Comparison of ENCODE assay signal across 26 cellular contexts in genomic region chr6:21984135-21984534, GRCh38.
"Had no signal": no experiment of that assay in that cellular context is flagged by ENCODE, and none has a peak within 500 bp of the region (broad histone marks: within the 10 kb centered on the region; RNA-seq: fewer than 3 reads in every experiment).

No MANE protein-coding gene starts in this region.

- H3K9me3 ChIP-seq: esophagus muscularis mucosa, gastroesophageal sphincter, left lung, right atrium auricular region, stomach, thyroid gland had no signal

- DNase-seq: cerebellar nuclear complex; cortex of kidney; dorsolateral prefrontal cortex; effector CD4-positive, alpha-beta T cell; foreskin keratinocyte; heart left ventricle; left cardiac atrium; left lung; mesenchymal stem cell; midbrain; naive thymus-derived CD4-positive, alpha-beta T cell; occipital lobe; stimulated activated CD4-positive, alpha-beta T cell treated with anti-CD3 and anti-CD28 coated beads, Interleukin-2, amount 100 ng/mL, for 24 hours; stimulated activated CD4-positive, alpha-beta T cell treated with anti-CD3 and anti-CD28 coated beads, Interleukin-4, amount 100 ng/mL, for 24 hours; stimulated activated naive CD4-positive, alpha-beta T cell treated with Interleukin-2 at 50 U/mL for 16 hours; stomach; thyroid gland had no signal

- H3K4me2 ChIP-seq: hepatocyte, smooth muscle cell had no signal

- H3K36me3 ChIP-seq: left lung, right atrium auricular region, stomach, thyroid gland had no signal

- H3K4me1 ChIP-seq: foreskin keratinocyte, parathyroid adenoma, thyroid gland had no signal

- H3K9ac ChIP-seq: parathyroid adenoma had no signal

- H2AFZ ChIP-seq: hepatocyte, parathyroid adenoma had no signal

- H3K79me2 ChIP-seq: hepatocyte, parathyroid adenoma had no signal

- H3K36me3 Mint-ChIP-seq: stimulated activated effector memory CD8-positive, alpha-beta T cell treated with anti-CD3 and anti-CD28 coated beads, Interleukin-12 subunit alpha, Interleukin-12 subunit beta, amount 100 ng/mL, for 72 hours had no signal

- H3K4me3 ChIP-seq: dorsolateral prefrontal cortex, esophagus muscularis mucosa, gastroesophageal sphincter, heart left ventricle, hepatocyte, left lung, right atrium auricular region, smooth muscle cell, stomach, thyroid gland had no signal

- ATAC-seq: foreskin keratinocyte; gastroesophageal sphincter; heart left ventricle; left cardiac atrium; left lung; naive thymus-derived CD4-positive, alpha-beta T cell; sciatic nerve; stimulated activated effector memory CD8-positive, alpha-beta T cell treated with anti-CD3 and anti-CD28 coated beads, Interleukin-12 subunit alpha, Interleukin-12 subunit beta, amount 100 ng/mL, for 72 hours had no signal

- H3K27ac Mint-ChIP-seq: naive thymus-derived CD4-positive, alpha-beta T cell; progenitor cell of endocrine pancreas; stimulated activated effector memory CD8-positive, alpha-beta T cell treated with anti-CD3 and anti-CD28 coated beads, Interleukin-12 subunit alpha, Interleukin-12 subunit beta, amount 100 ng/mL, for 72 hours had no signal

- H3K4me1 Mint-ChIP-seq: stimulated activated effector memory CD8-positive, alpha-beta T cell treated with anti-CD3 and anti-CD28 coated beads, Interleukin-12 subunit alpha, Interleukin-12 subunit beta, amount 100 ng/mL, for 72 hours had no signal

- H3K27me3 ChIP-seq: dorsolateral prefrontal cortex, esophagus muscularis mucosa, foreskin keratinocyte, gastroesophageal sphincter, heart left ventricle, hepatocyte, left lung, right atrium auricular region, stomach, thyroid gland had no signal

- H3K4me3 Mint-ChIP-seq: naive thymus-derived CD4-positive, alpha-beta T cell; stimulated activated effector memory CD8-positive, alpha-beta T cell treated with anti-CD3 and anti-CD28 coated beads, Interleukin-12 subunit alpha, Interleukin-12 subunit beta, amount 100 ng/mL, for 72 hours had no signal

- H3K27me3 Mint-ChIP-seq: progenitor cell of endocrine pancreas had no signal

- H3K27ac ChIP-seq: dorsolateral prefrontal cortex, esophagus muscularis mucosa, foreskin keratinocyte, gastroesophageal sphincter, heart left ventricle, hepatocyte, left lung, parathyroid adenoma, right atrium auricular region, stomach, thyroid gland had no signal
